In genomic region chr19:2289714-2290435, GRCh38 we compare ENCODE assay signal across 8 cellular contexts. TPM values are rescaled to one million over a fixed set of nuclear protein-coding genes. Genes with fewer than 3 reads are reported as not detected.
DNase-seq lines count a peak whose midpoint lies in the region; ATAC-seq and TF ChIP-seq lines count a peak whose summit lies in the region.

No MANE protein-coding gene starts in this region.

- DNase-seq in activated T-cell treated with anti-CD3 and anti-CD28 coated beads for 1 hour (ENCODE audit: low read depth) (peak; percentile 48), activated T-cell treated with anti-CD3 and anti-CD28 coated beads for 4 hours (no peak), SK-N-MC (ENCODE audit: low read depth, low spot score) (no peak), caudate nucleus (lab: John Stamatoyannopoulos, UW) (peak in 1 of 61 donors; percentile 23), T1000 (lab: John Stamatoyannopoulos, UW) (no peak), erythroblast (lab: John Stamatoyannopoulos, UW) (no peak)

- no peak for TF ChIP-seq POLR2A in erythroblast (IDR thresholded peaks at IDR 0.05; ENCODE audit: low read length)

- H3K9me3 ChIP-seq in SK-N-MC (ENCODE audit: low read depth, low read length) (no peaks in the 10 kb centered on the region), mononuclear cell (ENCODE audit: low read depth, low read length) (no peaks in the 10 kb centered on the region)

- no peaks in the 10 kb centered on the region for H3K36me3 ChIP-seq in SK-N-MC (ENCODE audit: insufficient read depth, low read length)

- H3K4me1 ChIP-seq in mononuclear cell (ENCODE audit: insufficient read depth, low read length) = peaks cover 67% of the 10 kb centered on the region

- no peak overlapping the region for H3K27ac ChIP-seq in SK-N-MC
- H3K27ac ChIP-seq in caudate nucleus (ENCODE audit: low read depth, low read length) = peak overlapping the region; percentile 44

- H3K27me3 ChIP-seq in mononuclear cell (ENCODE audit: insufficient read depth, low read length) = no peaks in the 10 kb centered on the region

- no peak overlapping the region for H3K9ac ChIP-seq in SK-N-MC (ENCODE audit: insufficient read length)

- H3K4me3 ChIP-seq in SK-N-MC = peak overlapping the region; percentile 64
- H3K4me3 ChIP-seq in mononuclear cell (ENCODE audit: low read length) = peak overlapping the region; percentile 55

- ATAC-seq in GM18870 (IDR thresholded peaks at IDR 0.05; ENCODE audit: unreplicated experiment) = no peak

RNA-seq across cellular contexts. Expression of gene PEAK3, which starts 7.9 kb away (rescaled TPM):
- total RNA-seq in mononuclear cell = 0.52 TPM

RNA-seq across cellular contexts. Expression of gene LINGO3, which starts 18.1 kb away (rescaled TPM):
- total RNA-seq in mononuclear cell = 0.52 TPM

RNA-seq across cellular contexts. Expression of gene JSRP1, which starts 33.7 kb away (rescaled TPM):
- total RNA-seq in mononuclear cell = not detected

RNA-seq across cellular contexts. Expression of gene LSM7, which starts 38.5 kb away (rescaled TPM):
- total RNA-seq in mononuclear cell = 111 TPM

RNA-seq across cellular contexts. Expression of gene SPPL2B, which starts 38.6 kb away (rescaled TPM):
- 33.5 TPM for total RNA-seq in mononuclear cell
